In genomic region chr9:115930472-115930871, GRCh38 we compare ENCODE assay signal across 1 cellular context.
TF ChIP-seq lines count a peak whose summit lies in the region.

No MANE protein-coding gene starts in this region.

TF ChIP-seq in IMR-90, 13 proteins besides CTCF, POLR2A, EP300 and RAD21 (continued from another document):
- TF ChIP-seq RCOR1 (IDR thresholded peaks at IDR 0.05; ENCODE audit: insufficient replicate concordance, low read length): no peak
- TF ChIP-seq MAFK (IDR thresholded peaks at IDR 0.05; ENCODE audit: low read depth, low read length): no peak
- TF ChIP-seq USF2 (IDR thresholded peaks at IDR 0.05; ENCODE audit: low read depth, low read length): no peak
